17 cellular contexts compared by ENCODE assay signal in genomic region chr22:33272866-33273265, GRCh38.
DNase-seq lines count a peak whose midpoint lies in the region; ATAC-seq and TF ChIP-seq lines count a peak whose summit lies in the region.
"Had no signal": no experiment of that assay in that cellular context is flagged by ENCODE, and none has a peak within 500 bp of the region (broad histone marks: within the 10 kb centered on the region; RNA-seq: fewer than 3 reads in every experiment).

No MANE protein-coding gene starts in this region.

- H3K4me1 ChIP-seq in BLaER1 (peaks cover 71% of the 10 kb centered on the region), Karpas-422 (ENCODE audit: low read length) (peaks cover 56% of the 10 kb centered on the region), mucosa of descending colon (ENCODE audit: low read depth) (peaks cover 14% of the 10 kb centered on the region)

- no peak overlapping the region for H2AFZ ChIP-seq in Karpas-422 (ENCODE audit: low read length)

- 0 out of 3 replicates have a peak, but pooled peaks have one; percentile 6 for TF ChIP-seq CTCF in GM12872 (IDR thresholded peaks at IDR 0.05; ENCODE audit: insufficient read depth, low read depth, low read length)
- no peak for TF ChIP-seq CTCF in mucosa of descending colon (IDR thresholded peaks at IDR 0.05)

- H3K4me2 ChIP-seq in BLaER1 = peak overlapping the region; percentile 83
- peak overlapping the region; percentile 74 for H3K4me2 ChIP-seq in Karpas-422 (ENCODE audit: low read depth, low read length, poor library complexity, severe bottlenecking)
- H3K4me2 ChIP-seq: SK-N-SH had no signal

- H3K9me2 ChIP-seq in Karpas-422 (replicated peaks; ENCODE audit: insufficient read depth, low read length) = no peaks in the 10 kb centered on the region
- H3K9me2 ChIP-seq: SK-N-SH had no signal

- H3K9ac ChIP-seq in BLaER1 (no peak overlapping the region), Karpas-422 (ENCODE audit: low read length) (no peak overlapping the region; the same call in 1 of the 2 replicates)
- H3K9ac ChIP-seq: SK-N-SH had no signal

- no peaks in the 10 kb centered on the region for H3K79me2 ChIP-seq in Karpas-422 (ENCODE audit: low read length)

- H3K9me3 ChIP-seq in BLaER1 (peaks cover 32% of the 10 kb centered on the region), Karpas-422 (ENCODE audit: low read length) (no peaks in the 10 kb centered on the region), mucosa of descending colon (no peaks in the 10 kb centered on the region)
- H3K9me3 ChIP-seq: A549, SK-N-SH had no signal

- DNase-seq in Karpas-422 (no peak), mucosa of descending colon (no peak), globus pallidus (ENCODE audit: low spot score) (no peak)
- no peak for DNase-seq in effector CD4-positive, alpha-beta T cell
- DNase-seq: CD4-positive, CD25-positive, alpha-beta regulatory T cell; MM.1S; NCI-H1105; NCI-H187; NCI-H446; NCI-H748 treated with DMSO at 0.1 percent for 48 hours; Right ventricle myocardium superior; SK-N-SH had no signal

- H3K27me3 ChIP-seq in BLaER1 (no peaks in the 10 kb centered on the region), Karpas-422 (ENCODE audit: low read length) (no peaks in the 10 kb centered on the region)

- no peak overlapping the region for H3K4me3 ChIP-seq in BLaER1
- H3K4me3 ChIP-seq in Karpas-422 (ENCODE audit: low read length) = peak overlapping the region; percentile 45; the same call in 1 of the 2 replicates
- H3K4me3 ChIP-seq in mucosa of descending colon = no peak overlapping the region
- H3K4me3 ChIP-seq: A549 had no signal

- peak; percentile 72 for ATAC-seq in mucosa of descending colon
- ATAC-seq in HG03439 (IDR thresholded peaks at IDR 0.05; ENCODE audit: unreplicated experiment) = no peak
- ATAC-seq: A549, Panc1 had no signal

- H3K36me3 ChIP-seq in BLaER1 (peaks cover 37% of the 10 kb centered on the region), Karpas-422 (ENCODE audit: insufficient read depth, low read length) (no peaks in the 10 kb centered on the region), mucosa of descending colon (ENCODE audit: low read depth) (no peaks in the 10 kb centered on the region)

- H3K27ac ChIP-seq in BLaER1 = peak overlapping the region; percentile 84
- H3K27ac ChIP-seq in Karpas-422 (ENCODE audit: low read length) = peak overlapping the region; percentile 85; the same call in 1 of the 2 replicates
- H3K27ac ChIP-seq: A549 had no signal

- H4K20me1 ChIP-seq in BLaER1 (no peaks in the 10 kb centered on the region), Karpas-422 (ENCODE audit: insufficient read depth, low read depth, low read length) (no peaks in the 10 kb centered on the region)

- intact Hi-C loops in mucosa of descending colon (cut with DNase I, micrococcal nuclease) = no loop called here
